Comparison of ENCODE assay signal across 12 cellular contexts in the genomic region with DNA sequence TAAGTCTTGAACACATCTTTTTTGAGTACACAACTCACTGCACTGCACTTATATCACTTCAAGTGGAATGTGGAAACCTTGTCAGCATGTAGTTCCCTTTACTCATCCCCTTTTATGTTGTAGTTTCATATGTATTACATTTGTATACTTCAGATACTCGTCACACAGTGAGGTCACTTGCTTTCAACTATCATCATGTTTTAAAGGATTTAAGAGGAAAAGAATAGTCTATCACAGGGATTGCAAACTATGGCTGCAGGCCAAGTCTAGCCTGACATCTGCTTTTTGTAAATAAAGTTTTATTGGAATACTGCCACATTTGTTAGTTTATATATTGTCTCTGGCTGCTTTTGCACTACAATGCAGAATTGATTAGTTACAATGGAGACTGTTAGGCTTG. TPM values are rescaled to one million over a fixed set of nuclear protein-coding genes. Genes with fewer than 3 reads are reported as not detected.
DNase-seq lines count a peak whose midpoint lies in the region; ATAC-seq, FAIRE-seq and TF ChIP-seq lines count a peak whose summit lies in the region.
"Had no signal": no experiment of that assay in that cellular context is flagged by ENCODE, and none has a peak within 500 bp of the region (broad histone marks: within the 10 kb centered on the region; RNA-seq: fewer than 3 reads in every experiment).

No MANE protein-coding gene starts in this region.

- no peak overlapping the region for H3K4me3 ChIP-seq in endothelial cell of umbilical vein (replicated peaks in 1 of 3; ENCODE audit: insufficient read depth in 1 of 3, low read depth in 1 of 3, low read length in 3 of 3)
- no peak overlapping the region for H3K4me3 ChIP-seq in dorsolateral prefrontal cortex
- H3K4me3 ChIP-seq in testis: no peak overlapping the region

- WGBS in testis, 2 donors: 88 to 90% methylated on average over 1 of the region's 1 CpG

- peak overlapping the region; percentile 34 to 83 for H3K27ac Mint-ChIP-seq in activated naive CD4-positive, alpha-beta T cell treated with anti-CD3 and anti-CD28 coated beads, Interleukin-2, amount 50 U/mL, for 72 hours
- peak overlapping the region; percentile 59 for H3K27ac Mint-ChIP-seq in stimulated activated naive CD8-positive, alpha-beta T cell treated with anti-CD3 and anti-CD28 coated beads, Interleukin-15, Interleukin-2, amounts not matched to agents 100 ng/mL and 50 ng/mL, for 24 hours
- no peak overlapping the region for H3K27ac Mint-ChIP-seq in T-helper 2 cell treated with Interferon-gamma antibody and Interleukin-4, amounts not matched to agents 5 μg/mL and 100 μg/mL, for 36 hours

- dilution Hi-C loops in endothelial cell of umbilical vein (cut with MboI; ENCODE audit: extremely low pct_ligation_motif_present, low sequenced_read_pairs): no loop called here

- intact Hi-C loops in endothelial cell of umbilical vein (cut with micrococcal nuclease): no loop called here
- intact Hi-C loops in dorsolateral prefrontal cortex (cut with DNase I): no loop called here
- intact Hi-C loops in testis (cut with DNase I; ENCODE audit: low total_unique reads): no loop called here

- CTCF ChIA-PET in endothelial cell of umbilical vein (lab: Charles Lee): interaction anchor here (0.7 kb wide), 1 partner anchor 21 kb away, joined by 3 read pairs; no protein-coding TSS in a partner anchor

- H3K4me1 Mint-ChIP-seq in stimulated activated naive CD8-positive, alpha-beta T cell treated with anti-CD3 and anti-CD28 coated beads, Interleukin-15, Interleukin-2, amounts not matched to agents 100 ng/mL and 50 ng/mL, for 24 hours (ENCODE audit: low read depth): peaks cover 89% of the 10 kb centered on the region
- H3K4me1 Mint-ChIP-seq in T-helper 2 cell treated with Interferon-gamma antibody and Interleukin-4, amounts not matched to agents 5 μg/mL and 100 μg/mL, for 36 hours (ENCODE audit: low read depth): peaks cover 27% of the 10 kb centered on the region

- POLR2A ChIA-PET in endothelial cell of umbilical vein (lab: Charles Lee): no interaction called here

- no peak for DNase-seq in activated naive CD4-positive, alpha-beta T cell treated with anti-CD3 and anti-CD28 coated beads, Interleukin-2, amount 50 U/mL, for 72 hours (ENCODE audit: low spot score in 2 of 2)
- no peak for DNase-seq in activated naive CD4-positive, alpha-beta T cell treated with Interleukin-2 at 50 U/mL for 16 hours
- DNase-seq in NCI-H774 (lab: John Stamatoyannopoulos, UW) (peak; percentile 37), endothelial cell of umbilical vein (ENCODE audit: low read depth, low spot score) (peak; percentile 30), dorsolateral prefrontal cortex (no peak), testis (no peak)
- DNase-seq in T-helper 2 cell treated with Interferon-gamma antibody and Interleukin-4, amounts not matched to agents 5 μg/mL and 100 μg/mL, for 36 hours (ENCODE audit: low spot score): no peak
- DNase-seq: activated CD4-positive, alpha-beta T cell treated with anti-CD3 and anti-CD28 coated beads, Interleukin-2, amount 50 U/mL, for 4 hours; C1 segment of cervical spinal cord; H7; NCI-H526 had no signal

- TF ChIP-seq CTCF in endothelial cell of umbilical vein (IDR thresholded peaks at IDR 0.05; ENCODE audit: extremely low read depth in 1 of 2, insufficient read depth in 1 of 2, low read depth in 1 of 2, low read length in 2 of 2) (no peak), dorsolateral prefrontal cortex (IDR thresholded peaks at IDR 0.05 in 54 of 56, conservative IDR thresholded peaks at IDR 0.05 in 2 of 56; ENCODE audit: low read depth in 1 of 56, partially characterized antibody in 56 of 56) (no peak), testis (IDR thresholded peaks at IDR 0.05) (no peak)

- H3K27me3 Mint-ChIP-seq in stimulated activated naive CD8-positive, alpha-beta T cell treated with anti-CD3 and anti-CD28 coated beads, Interleukin-15, Interleukin-2, amounts not matched to agents 100 ng/mL and 50 ng/mL, for 24 hours: no peaks in the 10 kb centered on the region
- no peaks in the 10 kb centered on the region for H3K27me3 Mint-ChIP-seq in T-helper 2 cell treated with Interferon-gamma antibody and Interleukin-4, amounts not matched to agents 5 μg/mL and 100 μg/mL, for 36 hours (ENCODE audit: low read depth)

- no peak for FAIRE-seq in endothelial cell of umbilical vein (lab: Jason Lieb, UNC)

- H3K27ac ChIP-seq in endothelial cell of umbilical vein (ENCODE audit: insufficient read depth, low read depth, low read length) (no peak overlapping the region), dorsolateral prefrontal cortex (peak overlapping the region in 2 of 59 donors; percentile 13 to 17), testis (no peak overlapping the region)

- peaks cover 31% of the 10 kb centered on the region for H4K20me1 ChIP-seq in endothelial cell of umbilical vein (replicated peaks; ENCODE audit: control insufficient read depth, extremely low read depth, insufficient read depth, low read length)

- no peak overlapping the region for H3K4me2 ChIP-seq in endothelial cell of umbilical vein (ENCODE audit: insufficient read depth, low read length)

- H2AFZ ChIP-seq in endothelial cell of umbilical vein (ENCODE audit: low read depth, low read length): no peak overlapping the region

- H3K4me3 Mint-ChIP-seq in stimulated activated naive CD8-positive, alpha-beta T cell treated with anti-CD3 and anti-CD28 coated beads, Interleukin-15, Interleukin-2, amounts not matched to agents 100 ng/mL and 50 ng/mL, for 24 hours: no peak overlapping the region
- no peak overlapping the region for H3K4me3 Mint-ChIP-seq in T-helper 2 cell treated with Interferon-gamma antibody and Interleukin-4, amounts not matched to agents 5 μg/mL and 100 μg/mL, for 36 hours

- peak; percentile 72 to 91 for ATAC-seq in activated naive CD4-positive, alpha-beta T cell treated with anti-CD3 and anti-CD28 coated beads, Interleukin-2, amount 50 U/mL, for 72 hours

- peaks cover 4 to 29% of the 10 kb centered on the region in 2 donors for H3K36me3 Mint-ChIP-seq in activated naive CD4-positive, alpha-beta T cell treated with anti-CD3 and anti-CD28 coated beads, Interleukin-2, amount 50 U/mL, for 72 hours
- peaks cover 28% of the 10 kb centered on the region for H3K36me3 Mint-ChIP-seq in stimulated activated naive CD8-positive, alpha-beta T cell treated with anti-CD3 and anti-CD28 coated beads, Interleukin-15, Interleukin-2, amounts not matched to agents 100 ng/mL and 50 ng/mL, for 24 hours (ENCODE audit: low read depth)
- H3K36me3 Mint-ChIP-seq in T-helper 2 cell treated with Interferon-gamma antibody and Interleukin-4, amounts not matched to agents 5 μg/mL and 100 μg/mL, for 36 hours (ENCODE audit: low read depth): peaks cover 16% of the 10 kb centered on the region

- H3K4me1 ChIP-seq in endothelial cell of umbilical vein (ENCODE audit: control insufficient read depth, extremely low read depth, insufficient read depth, low read length): no peaks in the 10 kb centered on the region
- no peaks in the 10 kb centered on the region for H3K4me1 ChIP-seq in testis

- H3K36me3 ChIP-seq in endothelial cell of umbilical vein (ENCODE audit: control insufficient read depth in 2 of 2, extremely low read depth in 1 of 2, insufficient read depth in 2 of 2, low read length in 2 of 2) (no peaks in the 10 kb centered on the region), testis (ENCODE audit: low read depth, missing control alignments) (no peaks in the 10 kb centered on the region)

- H3K9ac ChIP-seq in endothelial cell of umbilical vein (replicated peaks; ENCODE audit: extremely low read depth, insufficient read depth, low read length): no peak overlapping the region

- peaks cover 99% of the 10 kb centered on the region for H3K79me2 ChIP-seq in endothelial cell of umbilical vein (ENCODE audit: control insufficient read depth, insufficient read depth, low read length)

- H3K9me3 ChIP-seq in endothelial cell of umbilical vein (replicated peaks; ENCODE audit: control insufficient read depth, insufficient read depth, low read length) (no peaks in the 10 kb centered on the region), testis (no peaks in the 10 kb centered on the region)

- H3K9me1 ChIP-seq in endothelial cell of umbilical vein (replicated peaks; ENCODE audit: control insufficient read depth, extremely low read depth, insufficient read depth, low read length): peaks cover 3% of the 10 kb centered on the region

- peaks cover 0 to 13% of the 10 kb centered on the region in 2 donors for H3K9me3 Mint-ChIP-seq in activated naive CD4-positive, alpha-beta T cell treated with anti-CD3 and anti-CD28 coated beads, Interleukin-2, amount 50 U/mL, for 72 hours
- peaks cover 7% of the 10 kb centered on the region for H3K9me3 Mint-ChIP-seq in stimulated activated naive CD8-positive, alpha-beta T cell treated with anti-CD3 and anti-CD28 coated beads, Interleukin-15, Interleukin-2, amounts not matched to agents 100 ng/mL and 50 ng/mL, for 24 hours
- H3K9me3 Mint-ChIP-seq in T-helper 2 cell treated with Interferon-gamma antibody and Interleukin-4, amounts not matched to agents 5 μg/mL and 100 μg/mL, for 36 hours: no peaks in the 10 kb centered on the region

- TF ChIP-seq POLR2A in endothelial cell of umbilical vein (IDR thresholded peaks at IDR 0.05; ENCODE audit: low read depth, low read length): no peak
- no peak for TF ChIP-seq POLR2A in testis (IDR thresholded peaks at IDR 0.05)

- no TSS peak for BruUV-seq in endothelial cell of umbilical vein (replicated peaks; lab: Mats Ljungman, UMichigan)

- no peaks in the 10 kb centered on the region for H3K27me3 ChIP-seq in endothelial cell of umbilical vein (ENCODE audit: control insufficient read depth in 2 of 2, insufficient read depth in 2 of 2, low read length in 2 of 2)
- no peaks in the 10 kb centered on the region for H3K27me3 ChIP-seq in dorsolateral prefrontal cortex
- H3K27me3 ChIP-seq in testis: no peaks in the 10 kb centered on the region

TF ChIP-seq in endothelial cell of umbilical vein, 7 proteins besides CTCF, POLR2A, EP300 and RAD21 (continues in another document):
- TF ChIP-seq POLR2AphosphoS5 (IDR thresholded peaks at IDR 0.05; ENCODE audit: insufficient read depth, low read depth, low read length) (no peak), EZH2 (IDR thresholded peaks at IDR 0.05; ENCODE audit: borderline replicate concordance, low read depth, low read length, severe bottlenecking) (no peak)

RNA-seq across cellular contexts. Expression of a gene that starts 24.3 kb away (rescaled TPM):
- total RNA-seq in activated naive CD4-positive, alpha-beta T cell treated with anti-CD3 and anti-CD28 coated beads, Interleukin-2, amount 50 U/mL, for 72 hours: 10 to 100 TPM; 67.2 to 81.6 TPM
- total RNA-seq in endothelial cell of umbilical vein (79.1 and 79.7 TPM in 2 replicates), dorsolateral prefrontal cortex (100 to 1,000 TPM in 13 of 120 experiments, 10 to 100 TPM in 107; 63.7 to 156 (median 84.5) TPM), testis (100 to 1,000 TPM in 1 of 2 donors, 10 to 100 TPM in 1; 99.1 to 127 TPM)
- polyA plus RNA-seq in endothelial cell of umbilical vein (51.0 and 52.2 TPM in 2 replicates), testis (ENCODE audit: insufficient read depth, low read depth, low replicate concordance) (56.1 TPM)
- 51.1 and 60.6 TPM in 2 replicates for polyA plus RNA-seq in endothelial cell of umbilical vein (2011; cell fraction: cytosol; rRNA removed)
- 138 and 197 TPM in 2 replicates for polyA plus RNA-seq in endothelial cell of umbilical vein (2011; cell fraction: nucleus; rRNA removed)
- 53.8 and 61.1 TPM in 2 replicates for polyA plus RNA-seq in endothelial cell of umbilical vein (2012)
- 179 and 190 TPM in 2 replicates for polyA minus RNA-seq in endothelial cell of umbilical vein
- 60.0 TPM for polyA minus RNA-seq in endothelial cell of umbilical vein (2011; cell fraction: cytosol; rRNA and poly(A)+ RNA removed)
- 332 and 397 TPM in 2 replicates for polyA minus RNA-seq in endothelial cell of umbilical vein (2011; cell fraction: nucleus; rRNA and poly(A)+ RNA removed)

Comparison
In these comparisons a context has a peak if more than half of its experiments do, and no peak if none do; other contexts are left out.
1. DNase-seq: peak in NCI-H774 (single experiment) and endothelial cell of umbilical vein (single experiment); none in activated naive CD4-positive, alpha-beta T cell treated with anti-CD3 and anti-CD28 coated beads, Interleukin-2, amount 50 U/mL, for 72 hours (0 of 2), activated naive CD4-positive, alpha-beta T cell treated with Interleukin-2 at 50 U/mL for 16 hours (single experiment), dorsolateral prefrontal cortex (0 of 10), testis (single experiment) and T-helper 2 cell treated with Interferon-gamma antibody and Interleukin-4, amounts not matched to agents 5 μg/mL and 100 μg/mL, for 36 hours (single experiment).